ENCODE assay signal across 8 cellular contexts in genomic region chr3:127970966-127971592, GRCh38. TPM values are rescaled to one million over a fixed set of nuclear protein-coding genes. Genes with fewer than 3 reads are reported as not detected.
DNase-seq lines count a peak whose midpoint lies in the region; ATAC-seq and TF ChIP-seq lines count a peak whose summit lies in the region.

No MANE protein-coding gene starts in this region.

- H3K27ac Mint-ChIP-seq in CD8-positive, alpha-beta T cell, result no peak overlapping the region
- H3K27ac Mint-ChIP-seq in WTC11 (no peak overlapping the region), progenitor cell of endocrine pancreas (no peak overlapping the region)

- no peak for DNase-seq in CD8-positive, alpha-beta T cell
- DNase-seq in GM20000 (ENCODE audit: low spot score) (peak; percentile 59), NCI-H2081 treated with DMSO at 0.1 percent for 48 hours (lab: John Stamatoyannopoulos, UW) (peak; percentile 74), WTC11 (ENCODE audit: low spot score) (no peak), head of caudate nucleus (peak in 30 of 42 donors; percentile 8 to 82 (median 56)), progenitor cell of endocrine pancreas (ENCODE audit: low spot score, unreplicated experiment) (no peak)
- no peak for DNase-seq in NK-92 treated with Interleukin-12 subunit alpha and Interleukin-12 subunit beta, amount 100 ng/mL, for 24 hours (lab: John Stamatoyannopoulos, UW)

- no peaks in the 10 kb centered on the region for H3K4me1 ChIP-seq in CD8-positive, alpha-beta T cell (ENCODE audit: insufficient read depth, low read length)

- H3K4me1 Mint-ChIP-seq in CD8-positive, alpha-beta T cell (ENCODE audit: low read depth), result no peaks in the 10 kb centered on the region
- no peaks in the 10 kb centered on the region for H3K4me1 Mint-ChIP-seq in WTC11
- no peaks in the 10 kb centered on the region for H3K4me1 Mint-ChIP-seq in progenitor cell of endocrine pancreas (ENCODE audit: low read depth)

- no peaks in the 10 kb centered on the region for H3K36me3 ChIP-seq in CD8-positive, alpha-beta T cell (ENCODE audit: insufficient read depth, low read length)

- H3K27ac ChIP-seq in CD8-positive, alpha-beta T cell (ENCODE audit: low read depth, low read length), result no peak overlapping the region

- H3K27me3 Mint-ChIP-seq in CD8-positive, alpha-beta T cell (ENCODE audit: low read depth), result peaks cover 4% of the 10 kb centered on the region
- H3K27me3 Mint-ChIP-seq in WTC11 (ENCODE audit: low read depth) (peaks cover 18% of the 10 kb centered on the region), progenitor cell of endocrine pancreas (peaks cover 65% of the 10 kb centered on the region)

- ATAC-seq in CD8-positive, alpha-beta T cell, result no peak
- ATAC-seq in WTC11 (peak; percentile 92), HG03135 (IDR thresholded peaks at IDR 0.05; ENCODE audit: unreplicated experiment) (no peak)

- H3K36me3 Mint-ChIP-seq in CD8-positive, alpha-beta T cell, result no peaks in the 10 kb centered on the region
- H3K36me3 Mint-ChIP-seq in WTC11 (no peaks in the 10 kb centered on the region), progenitor cell of endocrine pancreas (ENCODE audit: insufficient read depth) (no peaks in the 10 kb centered on the region)

- CTCF ChIA-PET in CD8-positive, alpha-beta T cell (lab: Charles Lee), result interaction anchor here (0.8 to 2.4 kb wide), 7 partner anchors 14 to 396 kb away, joined by 3 to 15 read pairs (median 6); no protein-coding TSS in a partner anchor
- CTCF ChIA-PET in WTC11 (lab: Charles Lee), result interaction anchor here (0.7 to 1.6 kb wide), 5 partner anchors 15 to 277 kb away, joined by 3 to 6 read pairs (median 4); no protein-coding TSS in a partner anchor

- no peaks in the 10 kb centered on the region for H3K27me3 ChIP-seq in CD8-positive, alpha-beta T cell (ENCODE audit: insufficient read depth, low read length)

- no peak overlapping the region for H3K4me3 ChIP-seq in CD8-positive, alpha-beta T cell (ENCODE audit: low read depth, low read length)

- no peak overlapping the region for H3K4me3 Mint-ChIP-seq in CD8-positive, alpha-beta T cell
- no peak overlapping the region for H3K4me3 Mint-ChIP-seq in WTC11
- no peak overlapping the region for H3K4me3 Mint-ChIP-seq in progenitor cell of endocrine pancreas (ENCODE audit: low read depth)

- H3K9me3 Mint-ChIP-seq in CD8-positive, alpha-beta T cell, result no peaks in the 10 kb centered on the region
- H3K9me3 Mint-ChIP-seq in WTC11 (peaks cover 5% of the 10 kb centered on the region), progenitor cell of endocrine pancreas (ENCODE audit: low read depth) (peaks cover 4% of the 10 kb centered on the region)

- no peaks in the 10 kb centered on the region for H3K9me3 ChIP-seq in CD8-positive, alpha-beta T cell (ENCODE audit: low read length)

- intact Hi-C loops in CD8-positive, alpha-beta T cell (cut with DNase I, micrococcal nuclease), result loop anchor here in 1 of 2 experiments (1.0 kb wide), 2 partner anchors 319 to 396 kb away; no protein-coding TSS in a partner anchor
- intact Hi-C loops in head of caudate nucleus (cut with DNase I), result no loop called here

- POLR2A ChIA-PET in CD8-positive, alpha-beta T cell (lab: Charles Lee), result no interaction called here
- POLR2A ChIA-PET in WTC11 (lab: Charles Lee), result no interaction called here

- TF ChIP-seq CTCF in CD8-positive, alpha-beta T cell (IDR thresholded peaks at IDR 0.05), result peak; percentile 40
- TF ChIP-seq CTCF in GM20000 (IDR thresholded peaks at IDR 0.05; ENCODE audit: extremely low read depth, missing control alignments) (peak; percentile 62), WTC11 (IDR thresholded peaks at IDR 0.05) (peak; percentile 42), progenitor cell of endocrine pancreas (IDR thresholded peaks at IDR 0.05; ENCODE audit: unreplicated experiment) (peak; percentile 51)

TF ChIP-seq in WTC11, 78 proteins besides CTCF, POLR2A, EP300 and RAD21:
- TF ChIP-seq ZNF219 (CRISPR knock-in tag; IDR thresholded peaks at IDR 0.05; ENCODE audit: borderline replicate concordance), result no peak

RNA-seq across cellular contexts. Expression of gene KBTBD12, which starts 56.0 kb away (rescaled TPM):
- not detected for total RNA-seq in CD8-positive, alpha-beta T cell
- total RNA-seq in WTC11 (2021) (0.22 to 0.66 TPM (median 0.30 TPM) in 3 replicates), progenitor cell of endocrine pancreas (0.29 and 0.40 TPM in 2 replicates)

Comparison
In these comparisons a context has a peak if more than half of its experiments do, and no peak if none do; other contexts are left out.
1. DNase-seq: peak in GM20000 (single experiment), NCI-H2081 treated with DMSO at 0.1 percent for 48 hours (single experiment) and head of caudate nucleus (30 of 42); none in CD8-positive, alpha-beta T cell (0 of 7), WTC11 (single experiment), progenitor cell of endocrine pancreas (single experiment) and NK-92 treated with Interleukin-12 subunit alpha and Interleukin-12 subunit beta, amount 100 ng/mL, for 24 hours (single experiment).
2. Peak in every context shown above with its lines, with median percentiles within 50 percentile points of each other: CTCF ChIP-seq.